In genomic region chr6:11218077-11218392, GRCh38 we compare ENCODE assay signal across 2 cellular contexts.
TF ChIP-seq lines count a peak whose summit lies in the region.

No MANE protein-coding gene starts in this region.

TF ChIP-seq in endothelial cell of umbilical vein, 7 proteins besides CTCF, POLR2A, EP300 and RAD21:
- TF ChIP-seq JUN (IDR thresholded peaks at IDR 0.05; ENCODE audit: borderline replicate concordance, insufficient read depth, insufficient read length, low read depth) (no peak), MAX (IDR thresholded peaks at IDR 0.05; ENCODE audit: insufficient read depth, insufficient read length) (no peak), POLR2AphosphoS5 (IDR thresholded peaks at IDR 0.05; ENCODE audit: insufficient read depth, low read depth, low read length) (no peak), FOS (IDR thresholded peaks at IDR 0.05; ENCODE audit: borderline replicate concordance, insufficient read depth, low read length) (no peak), GATA2 (IDR thresholded peaks at IDR 0.05; ENCODE audit: insufficient read depth, insufficient read length, low read depth, low read length) (no peak), MYC (IDR thresholded peaks at IDR 0.05; ENCODE audit: low read depth, low read length) (no peak), EZH2 (IDR thresholded peaks at IDR 0.05; ENCODE audit: borderline replicate concordance, low read depth, low read length, severe bottlenecking) (no peak)

TF ChIP-seq in HEK293T, 16 proteins besides CTCF, POLR2A, EP300 and RAD21:
- TF ChIP-seq L3MBTL2 (conservative IDR thresholded peaks at IDR 0.05) (no peak), ELF4 (IDR thresholded peaks at IDR 0.05) (no peak), SUZ12 (IDR thresholded peaks at IDR 0.05) (no peak), CTBP1 (IDR thresholded peaks at IDR 0.05; ENCODE audit: borderline replicate concordance) (no peak), LEF1 (IDR thresholded peaks at IDR 0.05; ENCODE audit: borderline replicate concordance) (no peak), FOXM1 (IDR thresholded peaks at IDR 0.05; ENCODE audit: borderline replicate concordance) (no peak), BHLHE40 (IDR thresholded peaks at IDR 0.05; ENCODE audit: borderline replicate concordance) (no peak), TARDBP (IDR thresholded peaks at IDR 0.05) (no peak), PKNOX1 (IDR thresholded peaks at IDR 0.05) (no peak), NFRKB (IDR thresholded peaks at IDR 0.05) (no peak), SP1 (IDR thresholded peaks at IDR 0.05) (no peak), ARNT (IDR thresholded peaks at IDR 0.05) (no peak), ZNF384 (IDR thresholded peaks at IDR 0.05) (no peak), HDGF (IDR thresholded peaks at IDR 0.05; ENCODE audit: borderline replicate concordance) (no peak), FOXA1 (IDR thresholded peaks at IDR 0.05) (no peak), FOXK2 (IDR thresholded peaks at IDR 0.05) (no peak)
